ENCODE assay signal across 20 cellular contexts in the genomic region with DNA sequence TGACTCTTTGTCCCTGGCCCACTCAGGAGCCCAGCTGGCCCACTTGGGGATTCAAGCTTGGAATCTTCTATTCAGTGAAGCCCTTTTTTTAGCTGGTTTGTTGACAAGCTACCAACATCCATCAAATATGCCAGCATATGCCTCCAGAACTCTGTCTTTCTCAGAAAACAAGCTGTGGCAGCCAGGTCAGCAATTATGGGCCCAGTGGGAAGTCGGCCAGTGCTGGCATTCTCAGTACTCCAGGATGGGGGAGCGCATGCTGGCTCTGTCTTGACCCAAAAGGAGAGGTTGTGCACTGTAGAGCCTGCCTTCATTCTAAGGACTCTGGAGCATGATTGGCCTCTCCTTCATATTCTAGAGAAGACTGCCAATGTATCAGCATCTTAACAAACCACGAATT.
"Had no signal": no experiment of that assay in that cellular context is flagged by ENCODE, and none has a peak within 500 bp of the region (broad histone marks: within the 10 kb centered on the region; RNA-seq: fewer than 3 reads in every experiment).

No MANE protein-coding gene starts in this region.

- H3K27me3 Mint-ChIP-seq: activated naive CD4-positive, alpha-beta T cell treated with anti-CD3 and anti-CD28 coated beads, Interleukin-2, amount 10 ng/mL, durations not matched to agents 7 days and 5 days; dendritic cell treated with granulocyte-macrophage colony-stimulating factor and Interleukin-4, amounts not matched to agents 40 ng/mL and 50 ng/mL, for 4 days; naive B cell; stimulated activated naive CD8-positive, alpha-beta T cell treated with anti-CD3 and anti-CD28 coated beads, Interleukin-15, amount 100 ng/mL, for 72 hours had no signal

- DNase-seq: activated CD4-positive, alpha-beta T cell treated with anti-CD3 and anti-CD28 coated beads, Interleukin-2, amount 50 U/mL, for 1 hour; activated CD8-positive, alpha-beta memory T cell treated with anti-CD3 and anti-CD28 coated beads, Interleukin-2, amount 50 U/mL, for 4 hours; activated effector memory CD4-positive, alpha-beta T cell treated with Interleukin-2 at 50 U/mL for 16 hours; activated naive CD4-positive, alpha-beta T cell treated with anti-CD3 and anti-CD28 coated beads, Interleukin-2, amount 10 ng/mL, durations not matched to agents 7 days and 5 days; activated T-cell treated with anti-CD3 and anti-CD28 coated beads, Interleukin-2, amount 50 U/mL, for 4 hours; cerebellar nuclear complex; effector CD8-positive, alpha-beta T cell; kidney; left lung; mammary epithelial cell; mucosa of descending colon; naive B cell; psoas muscle; stimulated activated CD4-positive, alpha-beta T cell treated with anti-CD3 and anti-CD28 coated beads, Interleukin-4, amount 100 ng/mL, for 1 hour; stimulated activated naive CD8-positive, alpha-beta T cell treated with anti-CD3 and anti-CD28 coated beads, Interleukin-15, amount 100 ng/mL, for 72 hours; T1000 had no signal

- H3K36me3 Mint-ChIP-seq: activated naive CD4-positive, alpha-beta T cell treated with anti-CD3 and anti-CD28 coated beads, Interleukin-2, amount 10 ng/mL, durations not matched to agents 7 days and 5 days; naive B cell had no signal

- H3K4me1 Mint-ChIP-seq: activated naive CD4-positive, alpha-beta T cell treated with anti-CD3 and anti-CD28 coated beads, Interleukin-2, amount 10 ng/mL, durations not matched to agents 7 days and 5 days; naive B cell; neural crest cell; stimulated activated naive CD8-positive, alpha-beta T cell treated with anti-CD3 and anti-CD28 coated beads, Interleukin-15, amount 100 ng/mL, for 72 hours had no signal

- H3K4me3 Mint-ChIP-seq: activated naive CD4-positive, alpha-beta T cell treated with anti-CD3 and anti-CD28 coated beads, Interleukin-2, amount 10 ng/mL, durations not matched to agents 7 days and 5 days; activated T-cell treated with anti-CD3 and anti-CD28 coated beads, Interleukin-2, amount 50 U/mL, for 4 hours; dendritic cell treated with granulocyte-macrophage colony-stimulating factor and Interleukin-4, amounts not matched to agents 40 ng/mL and 50 ng/mL, for 4 days; naive B cell; neural crest cell; stimulated activated naive CD8-positive, alpha-beta T cell treated with anti-CD3 and anti-CD28 coated beads, Interleukin-15, amount 100 ng/mL, for 72 hours had no signal

- ATAC-seq: activated CD4-positive, CD25-positive, alpha-beta regulatory T cell treated with anti-CD3 and anti-CD28 coated beads, Interleukin-2, amount 50 U/mL, for 24 hours; activated T-cell treated with anti-CD3 and anti-CD28 coated beads, Interleukin-2, amount 50 U/mL, for 4 hours; left lung; mucosa of descending colon; psoas muscle; sciatic nerve; stimulated activated naive CD8-positive, alpha-beta T cell treated with anti-CD3 and anti-CD28 coated beads, Interleukin-15, amount 100 ng/mL, for 72 hours had no signal

- H3K27ac Mint-ChIP-seq: activated naive CD4-positive, alpha-beta T cell treated with anti-CD3 and anti-CD28 coated beads, Interleukin-2, amount 10 ng/mL, durations not matched to agents 7 days and 5 days; dendritic cell treated with granulocyte-macrophage colony-stimulating factor and Interleukin-4, amounts not matched to agents 40 ng/mL and 50 ng/mL, for 4 days; naive B cell; stimulated activated naive CD8-positive, alpha-beta T cell treated with anti-CD3 and anti-CD28 coated beads, Interleukin-15, amount 100 ng/mL, for 72 hours had no signal

- H3K9me3 Mint-ChIP-seq: activated T-cell treated with anti-CD3 and anti-CD28 coated beads, Interleukin-2, amount 50 U/mL, for 4 hours; neural crest cell had no signal
